ENCODE assay signal across 18 cellular contexts in genomic region chr13:41029629-41030028, GRCh38. TPM values are rescaled to one million over a fixed set of nuclear protein-coding genes. Genes with fewer than 3 reads are reported as not detected.
A peak's percentile ranks its signal among the peaks of the same experiment; 100 is the strongest.
DNase-seq lines count a peak whose midpoint lies in the region; ATAC-seq, FAIRE-seq and TF ChIP-seq lines count a peak whose summit lies in the region.
"Had no signal": no experiment of that assay in that cellular context is flagged by ENCODE, and none has a peak within 500 bp of the region (broad histone marks: within the 10 kb centered on the region; RNA-seq: fewer than 3 reads in every experiment).

No MANE protein-coding gene starts in this region.

- H3K27me3 ChIP-seq in H1 (replicated peaks in 1 of 4; ENCODE audit: control insufficient read depth in 3 of 4, extremely low read depth in 1 of 4, insufficient read depth in 3 of 4, low read length in 3 of 4), result no peaks in the 10 kb centered on the region
- H3K27me3 ChIP-seq: adrenal gland, right atrium auricular region, tibial artery had no signal

- H3K18ac ChIP-seq in H1 (ENCODE audit: extremely low read depth, low read length), result no peak overlapping the region

- no peak overlapping the region for H3K23ac ChIP-seq in H1 (ENCODE audit: insufficient read length)

- DNase-seq in NCI-H82 (lab: John Stamatoyannopoulos, UW) (peak; percentile 37), NCI-H82 treated with DMSO at 0.1 percent for 48 hours (lab: John Stamatoyannopoulos, UW; ENCODE audit: unreplicated experiment) (no peak), ELR (ENCODE audit: low read depth) (peak; percentile 13), NCI-H69 (lab: John Stamatoyannopoulos, UW) (peak; percentile 11), H1 (ENCODE audit: low read depth in 1 of 2, low spot score in 2 of 2) (no peak), DMS153 treated with DMSO at 0.1 percent for 48 hours (lab: John Stamatoyannopoulos, UW; ENCODE audit: unreplicated experiment) (no peak)
- DNase-seq: MV-4-11; stimulated activated CD4-positive, alpha-beta T cell treated with anti-CD3 and anti-CD28 coated beads, Interleukin-1b, Interleukin-23, amount 100 ng/mL, for 48 hours; SW 1271; tibial artery had no signal

- no peaks in the 10 kb centered on the region for H3K4me1 ChIP-seq in H1 (replicated peaks in 1 of 4; ENCODE audit: control insufficient read depth in 3 of 4, insufficient read depth in 4 of 4, low read length in 3 of 4)

- no peak overlapping the region for H3K4me2 ChIP-seq in H1 (ENCODE audit: insufficient read depth in 1 of 2, low read depth in 2 of 2, low read length in 2 of 2)
- H3K4me2 ChIP-seq: A549 had no signal

- no peaks in the 10 kb centered on the region for H3K79me1 ChIP-seq in H1 (ENCODE audit: low read depth, low read length)

- no peak overlapping the region for H3K4me3 ChIP-seq in H1 (ENCODE audit: extremely low read depth in 1 of 4, insufficient read depth in 2 of 4, low read depth in 3 of 4, low read length in 4 of 4)
- H3K4me3 ChIP-seq: A549, adrenal gland, right atrium auricular region, tibial artery had no signal

- no peak overlapping the region for H4K91ac ChIP-seq in H1 (replicated peaks; ENCODE audit: insufficient read length, low read length)

- H3K4ac ChIP-seq in H1 (replicated peaks; ENCODE audit: insufficient read length, low read depth, low read length), result no peak overlapping the region

- no peak overlapping the region for H3K9ac ChIP-seq in H1 (replicated peaks in 1 of 4; ENCODE audit: extremely low read depth in 1 of 4, low read depth in 3 of 4, low read length in 3 of 4)

- no peak overlapping the region for H3K27ac ChIP-seq in H1 (ENCODE audit: low read depth, low read length)
- H3K27ac ChIP-seq: A549, adrenal gland, right atrium auricular region, tibial artery, VCaP had no signal

- no peaks in the 10 kb centered on the region for H3K23me2 ChIP-seq in H1 (ENCODE audit: low read depth, low read length)

- H2BK120ac ChIP-seq in H1 (replicated peaks; ENCODE audit: low read depth, low read length), result no peak overlapping the region

- CTCF ChIA-PET in H1 (lab: Charles Lee; ENCODE audit: partially characterized antibody), result interaction anchor here (0.7 to 4.0 kb wide), 16 partner anchors 9 to 254 kb away, joined by 3 to 22 read pairs (median 4); partner anchors contain the start of gene SLC25A15

- H3K79me2 ChIP-seq in H1 (ENCODE audit: control insufficient read depth in 1 of 2, insufficient read depth in 2 of 2, low read length in 2 of 2), result peaks cover 0 to 2% of the 10 kb centered on the region in 2 experiments; a peak in 1 of 4 replicates

- no peak overlapping the region for H2BK15ac ChIP-seq in H1 (ENCODE audit: low read length)

- no peak overlapping the region for H3K56ac ChIP-seq in H1 (replicated peaks; ENCODE audit: insufficient read length, low read depth, low read length)

- no peak for ATAC-seq in HG02623 (IDR thresholded peaks at IDR 0.05; ENCODE audit: unreplicated experiment)
- ATAC-seq in GM18867 (IDR thresholded peaks at IDR 0.05; ENCODE audit: unreplicated experiment), result no peak
- ATAC-seq: A549 had no signal

- WGBS in H1 (ENCODE audit: extremely low coverage in 1 of 2, insufficient coverage in 1 of 2, insufficient read length in 1 of 2, insufficient replicate concordance in 2 of 2, low coverage in 1 of 2, low lambda C conversion rate in 2 of 2, missing lambda C conversion rate in 1 of 2), 2 experiments, result 42% methylated on average over 2 of the region's 2 CpGs; no CpG with 5 or more reads in 1 of the 2 experiments

- POLR2A ChIA-PET in H1 (lab: Charles Lee; ENCODE audit: partially characterized antibody), result interaction anchor here (0.6 kb wide), 1 partner anchor 8 kb away, joined by 3 read pairs; no protein-coding TSS in a partner anchor

- TF ChIP-seq POLR2A in H1 (IDR thresholded peaks at IDR 0.05; ENCODE audit: control extremely low read depth in 1 of 2, low read depth in 2 of 2, low read length in 2 of 2), result no peak

- TF ChIP-seq RAD21 in H1 (IDR thresholded peaks at IDR 0.05 in 1 of 2, conservative IDR thresholded peaks at IDR 0.05 in 1 of 2; ENCODE audit: low read depth in 2 of 2, low read length in 2 of 2), result peak; percentile 86 to 90

- peak; percentile 13 to 71 (median 69) for TF ChIP-seq CTCF in H1 (IDR thresholded peaks at IDR 0.05; ENCODE audit: control extremely low read depth in 1 of 3, insufficient read depth in 1 of 3, low read depth in 1 of 3, low read length in 3 of 3)

- no peak overlapping the region for H2BK5ac ChIP-seq in H1 (ENCODE audit: low read depth, low read length)

- no peak overlapping the region for H4K8ac ChIP-seq in H1 (ENCODE audit: extremely low read depth, insufficient read depth, low read length)

- no peaks in the 10 kb centered on the region for H3K36me3 ChIP-seq in H1 (ENCODE audit: control insufficient read depth in 2 of 4, insufficient read depth in 4 of 4, low read length in 3 of 4)
- H3K36me3 ChIP-seq: adrenal gland had no signal

- no peaks in the 10 kb centered on the region for H3K9me3 ChIP-seq in H1 (ENCODE audit: insufficient read depth in 2 of 2, low read depth in 1 of 2, low read length in 1 of 2)
- H3K9me3 ChIP-seq: A549, adrenal gland, right atrium auricular region, tibial artery had no signal

- no peak overlapping the region for H2BK12ac ChIP-seq in H1 (ENCODE audit: low read depth, low read length)

- no peaks in the 10 kb centered on the region for H4K20me1 ChIP-seq in H1 (replicated peaks in 1 of 2; ENCODE audit: control insufficient read depth in 1 of 2, insufficient read depth in 2 of 2, low read length in 2 of 2)

- no peak overlapping the region for H2BK20ac ChIP-seq in H1 (ENCODE audit: low read length)

- FAIRE-seq in H1 (lab: Jason Lieb, UNC), result no peak
- FAIRE-seq: A549, endometrium, HTR-8/SVneo had no signal

- no peak for TF ChIP-seq EP300 in H1 (IDR thresholded peaks at IDR 0.05; ENCODE audit: borderline replicate concordance in 1 of 2, low read depth in 2 of 2, low read length in 2 of 2)

- no peak overlapping the region for H4K5ac ChIP-seq in H1 (ENCODE audit: insufficient read length, low read depth, low read length)

- H2AK5ac ChIP-seq in H1 (ENCODE audit: low read depth, low read length), result no peak overlapping the region

- no peak overlapping the region for H2AFZ ChIP-seq in H1 (ENCODE audit: low read length)

- no peak overlapping the region for H3K14ac ChIP-seq in H1 (ENCODE audit: insufficient read length)

TF ChIP-seq in H1, 55 proteins besides CTCF, POLR2A, EP300 and RAD21:
- TF ChIP-seq TAF1 (IDR thresholded peaks at IDR 0.05; ENCODE audit: low read depth, low read length), result no peak
- TF ChIP-seq CREB1 (IDR thresholded peaks at IDR 0.05), result no peak
- no peak for TF ChIP-seq ASH2L (IDR thresholded peaks at IDR 0.05; ENCODE audit: low read length)
- no peak for TF ChIP-seq BACH1 (IDR thresholded peaks at IDR 0.05; ENCODE audit: low read length)
- TF ChIP-seq CHD2 (IDR thresholded peaks at IDR 0.05; ENCODE audit: low read length), result no peak
- TF ChIP-seq TBP (IDR thresholded peaks at IDR 0.05; ENCODE audit: low read depth, low read length), result no peak
- no peak for TF ChIP-seq KDM4A (IDR thresholded peaks at IDR 0.05; ENCODE audit: low read depth, low read length, severe bottlenecking)

RNA-seq across cellular contexts. Expression of gene ELF1, which starts 10.5 kb away (rescaled TPM):
- total RNA-seq in H1 (2021; fragmentation: NEBNext Ultra II Directional; extraction: Animal tissue kit (Norgen Biotek cat#: 25700)), result 18.2 and 20.6 TPM in 2 replicates
- polyA plus RNA-seq in H1 (2011; rRNA removed), result 5.3 and 5.6 TPM in 2 replicates
- polyA plus RNA-seq in H1 (2011; cell fraction: cytosol; rRNA removed), result 6.7 TPM
- 6.7 TPM for polyA plus RNA-seq in H1 (2011; cell fraction: nucleus; rRNA removed)
- polyA plus RNA-seq in H1 (2012, experiment 1 of 2), result 8.2 to 9.3 TPM (median 8.9 TPM) in 4 replicates
- polyA plus RNA-seq in H1 (2012, experiment 2 of 2), result 1.0 TPM
- 9.5 TPM for polyA plus RNA-seq in H1 (2013, experiment 1 of 2)
- polyA plus RNA-seq in H1 (2013, experiment 2 of 2), result 9.8 TPM
- 11.9 and 14.2 TPM in 2 replicates for polyA minus RNA-seq in H1 (2011; rRNA and poly(A)+ RNA removed)
- polyA minus RNA-seq in H1 (2011; cell fraction: cytosol; rRNA and poly(A)+ RNA removed), result 10.8 TPM
- 32.8 TPM for polyA minus RNA-seq in H1 (2011; cell fraction: nucleus; rRNA and poly(A)+ RNA removed)

RNA-seq across cellular contexts. Expression of gene WBP4, which starts 31.7 kb away (rescaled TPM):
- 10.0 and 10.5 TPM in 2 replicates for total RNA-seq in H1 (2021; fragmentation: NEBNext Ultra II Directional; extraction: Animal tissue kit (Norgen Biotek cat#: 25700))
- 1.7 and 3.0 TPM in 2 replicates for polyA plus RNA-seq in H1 (2011; rRNA removed)
- polyA plus RNA-seq in H1 (2011; cell fraction: cytosol; rRNA removed), result 7.1 TPM
- polyA plus RNA-seq in H1 (2011; cell fraction: nucleus; rRNA removed), result 1.3 TPM
- 7.7 to 12.1 TPM (median 8.1 TPM) in 4 replicates for polyA plus RNA-seq in H1 (2012, experiment 1 of 2)
- 1.6 TPM for polyA plus RNA-seq in H1 (2012, experiment 2 of 2)
- 16.6 TPM for polyA plus RNA-seq in H1 (2013, experiment 1 of 2)
- 16.2 TPM for polyA plus RNA-seq in H1 (2013, experiment 2 of 2)
- polyA minus RNA-seq in H1 (2011; rRNA and poly(A)+ RNA removed), result 1.4 and 1.5 TPM in 2 replicates
- 3.6 TPM for polyA minus RNA-seq in H1 (2011; cell fraction: cytosol; rRNA and poly(A)+ RNA removed)
- 3.6 TPM for polyA minus RNA-seq in H1 (2011; cell fraction: nucleus; rRNA and poly(A)+ RNA removed)

Comparison
In these comparisons a context has a peak if more than half of its experiments do, and no peak if none do; other contexts are left out.
1. DNase-seq: peak in NCI-H82 (single experiment), ELR (single experiment) and NCI-H69 (single experiment); none in NCI-H82 treated with DMSO at 0.1 percent for 48 hours (single experiment), H1 (0 of 2) and DMS153 treated with DMSO at 0.1 percent for 48 hours (single experiment).